8 cellular contexts compared by ENCODE assay signal in genomic region chr17:43212641-43213490, GRCh38. TPM values are rescaled to one million over a fixed set of nuclear protein-coding genes. Genes with fewer than 3 reads are reported as not detected.
DNase-seq lines count a peak whose midpoint lies in the region; ATAC-seq and TF ChIP-seq lines count a peak whose summit lies in the region.

No MANE protein-coding gene starts in this region.

- peaks cover 36% of the 10 kb centered on the region for H3K4me1 Mint-ChIP-seq in activated CD4-positive, alpha-beta T cell treated with anti-CD3 and anti-CD28 coated beads for 36 hours
- H3K4me1 Mint-ChIP-seq in activated CD4-positive, alpha-beta memory T cell treated with anti-CD3 and anti-CD28 coated beads for 36 hours (ENCODE audit: low read depth): peaks cover 35% of the 10 kb centered on the region

- H3K27ac Mint-ChIP-seq in activated CD4-positive, alpha-beta T cell treated with anti-CD3 and anti-CD28 coated beads for 36 hours: peak overlapping the region; percentile 92
- H3K27ac Mint-ChIP-seq in activated CD4-positive, alpha-beta memory T cell treated with anti-CD3 and anti-CD28 coated beads for 36 hours: peak overlapping the region; percentile 82

- no peaks in the 10 kb centered on the region for H3K36me3 ChIP-seq in iPS-15b (ENCODE audit: control insufficient read depth, insufficient read depth, low read length)
- peaks cover 45% of the 10 kb centered on the region for H3K36me3 ChIP-seq in suprapubic skin

- H3K9me3 Mint-ChIP-seq in activated CD4-positive, alpha-beta T cell treated with anti-CD3 and anti-CD28 coated beads for 36 hours (ENCODE audit: low read depth): no peaks in the 10 kb centered on the region
- no peaks in the 10 kb centered on the region for H3K9me3 Mint-ChIP-seq in activated CD4-positive, alpha-beta memory T cell treated with anti-CD3 and anti-CD28 coated beads for 36 hours

- H3K9me3 ChIP-seq in iPS-15b (ENCODE audit: control insufficient read depth, insufficient read depth, low read length) (no peaks in the 10 kb centered on the region), suprapubic skin (no peaks in the 10 kb centered on the region)

- H3K4me3 ChIP-seq in iPS-15b (ENCODE audit: low read depth, low read length) (peak overlapping the region; percentile 81), suprapubic skin (peak overlapping the region; percentile 65)

- H3K9ac ChIP-seq in iPS-15b (ENCODE audit: low read depth, low read length): peak overlapping the region; percentile 83

- no peak for ATAC-seq in activated CD4-positive, alpha-beta T cell treated with anti-CD3 and anti-CD28 coated beads for 36 hours
- no peak for ATAC-seq in GM18517 (IDR thresholded peaks at IDR 0.05; ENCODE audit: unreplicated experiment)
- no peak for ATAC-seq in HG02623 (IDR thresholded peaks at IDR 0.05; ENCODE audit: unreplicated experiment)

- H3K36me3 Mint-ChIP-seq in activated CD4-positive, alpha-beta T cell treated with anti-CD3 and anti-CD28 coated beads for 36 hours (ENCODE audit: low read depth): peaks cover 32% of the 10 kb centered on the region
- peaks cover 27% of the 10 kb centered on the region for H3K36me3 Mint-ChIP-seq in activated CD4-positive, alpha-beta memory T cell treated with anti-CD3 and anti-CD28 coated beads for 36 hours

- H3K27ac ChIP-seq in suprapubic skin: peak overlapping the region; percentile 76

- DNase-seq in activated CD4-positive, alpha-beta T cell treated with anti-CD3 and anti-CD28 coated beads for 36 hours: no peak
- DNase-seq in activated CD4-positive, alpha-beta T cell treated with anti-CD3 and anti-CD28 coated beads for 4 hours: no peak
- peak; percentile 16 for DNase-seq in activated CD4-positive, alpha-beta memory T cell treated with anti-CD3 and anti-CD28 coated beads for 36 hours
- peak in 1 of 2 donors; percentile 65 for DNase-seq in suprapubic skin (ENCODE audit: low spot score in 2 of 2)
- no peak for DNase-seq in GM10248 (ENCODE audit: extremely low spot score)

- H3K27me3 Mint-ChIP-seq in activated CD4-positive, alpha-beta T cell treated with anti-CD3 and anti-CD28 coated beads for 36 hours: no peaks in the 10 kb centered on the region
- no peaks in the 10 kb centered on the region for H3K27me3 Mint-ChIP-seq in activated CD4-positive, alpha-beta memory T cell treated with anti-CD3 and anti-CD28 coated beads for 36 hours

- WGBS in suprapubic skin: 40% methylated on average over 7 of the region's 7 CpGs

- H3K27me3 ChIP-seq in iPS-15b (ENCODE audit: control insufficient read depth, insufficient read depth, low read length) (no peaks in the 10 kb centered on the region), suprapubic skin (no peaks in the 10 kb centered on the region)

- TF ChIP-seq CTCF in suprapubic skin (IDR thresholded peaks at IDR 0.05) (no peak), GM10248 (IDR thresholded peaks at IDR 0.05; ENCODE audit: control extremely low read depth, extremely low read depth, low read depth, missing control alignments) (no peak)

- POLR2A ChIA-PET in activated CD4-positive, alpha-beta T cell treated with anti-CD3 and anti-CD28 coated beads for 36 hours (lab: Charles Lee): interaction anchor here (0.6 to 2.4 kb wide), 6 partner anchors 13 to 903 kb away, joined by 3 to 23 read pairs (median 3); no protein-coding TSS in a partner anchor
- POLR2A ChIA-PET in activated CD4-positive, alpha-beta memory T cell treated with anti-CD3 and anti-CD28 coated beads for 36 hours (lab: Charles Lee): interaction anchor here (0.9 to 4.5 kb wide), 5 partner anchors 13 to 191 kb away, joined by 3 to 64 read pairs (median 7); partner anchors contain the start of gene VAT1
- POLR2A ChIA-PET in GM10248 (lab: Yijun Ruan, JAX): interaction anchor here (0.6 to 3.8 kb wide), 5 partner anchors 8 to 156 kb away, joined by 3 to 54 read pairs (median 6); no protein-coding TSS in a partner anchor

- intact Hi-C loops in activated CD4-positive, alpha-beta T cell treated with anti-CD3 and anti-CD28 coated beads for 36 hours (cut with DNase I, micrococcal nuclease): loop anchor here in 1 of 2 experiments (5.0 kb wide), 2 partner anchors 174 to 391 kb away; partner anchors contain the start of gene BECN1
- intact Hi-C loops in activated CD4-positive, alpha-beta memory T cell treated with anti-CD3 and anti-CD28 coated beads for 36 hours (cut with micrococcal nuclease): loop anchor here (1.0 to 10.0 kb wide), 3 partner anchors 103 to 272 kb away; partner anchors contain the start of genes DHX8 and VAT1

- H3K4me1 ChIP-seq in iPS-15b (ENCODE audit: control insufficient read depth, insufficient read depth, low read length) (peaks cover 5% of the 10 kb centered on the region), suprapubic skin (peaks cover 28% of the 10 kb centered on the region)

- TF ChIP-seq EP300 in suprapubic skin (IDR thresholded peaks at IDR 0.05): no peak

- peak overlapping the region; percentile 83 for H3K4me3 Mint-ChIP-seq in activated CD4-positive, alpha-beta T cell treated with anti-CD3 and anti-CD28 coated beads for 36 hours
- peak overlapping the region; percentile 88 for H3K4me3 Mint-ChIP-seq in activated CD4-positive, alpha-beta memory T cell treated with anti-CD3 and anti-CD28 coated beads for 36 hours

- CTCF ChIA-PET in activated CD4-positive, alpha-beta T cell treated with anti-CD3 and anti-CD28 coated beads for 36 hours (lab: Charles Lee): interaction anchor here (0.6 to 1.5 kb wide), 6 partner anchors 36 to 149 kb away, joined by 3 to 5 read pairs (median 4); no protein-coding TSS in a partner anchor
- CTCF ChIA-PET in activated CD4-positive, alpha-beta memory T cell treated with anti-CD3 and anti-CD28 coated beads for 36 hours (lab: Charles Lee): interaction anchor here (1.1 to 2.3 kb wide), 4 partner anchors 10 to 191 kb away, joined by 3 to 9 read pairs (median 4); partner anchors contain the start of gene VAT1
- CTCF ChIA-PET in GM10248 (lab: Yijun Ruan, JAX): interaction anchor here (0.6 to 1.9 kb wide), 8 partner anchors 10 to 271 kb away, joined by 3 to 13 read pairs (median 3); partner anchors contain the start of gene DHX8

- TF ChIP-seq POLR2A in suprapubic skin (IDR thresholded peaks at IDR 0.05): no peak

RNA-seq across cellular contexts. Expression of gene TMEM106A, which starts 1.2 kb away (rescaled TPM):
- 10 to 100 TPM; 10.7 to 10.8 TPM for total RNA-seq in activated CD4-positive, alpha-beta T cell treated with anti-CD3 and anti-CD28 coated beads for 36 hours
- 10 to 100 TPM; 10.1 to 10.4 TPM for total RNA-seq in activated CD4-positive, alpha-beta memory T cell treated with anti-CD3 and anti-CD28 coated beads for 36 hours
- 1 to 10 TPM; 1.2 to 3.5 (median 1.9) TPM for total RNA-seq in suprapubic skin

RNA-seq across cellular contexts. Expression of gene CCDC200, which starts 15.6 kb away (rescaled TPM):
- total RNA-seq in activated CD4-positive, alpha-beta T cell treated with anti-CD3 and anti-CD28 coated beads for 36 hours: under 1 TPM in 1 of 2 experiments, not detected in 1; 0.27 TPM
- not detected for total RNA-seq in activated CD4-positive, alpha-beta memory T cell treated with anti-CD3 and anti-CD28 coated beads for 36 hours
- not detected for total RNA-seq in suprapubic skin

RNA-seq across cellular contexts. Expression of gene RNU2-1, which starts 20.9 kb away (rescaled TPM):
- 1,000 to 10,000 TPM; 2,288 to 7,298 TPM for total RNA-seq in activated CD4-positive, alpha-beta T cell treated with anti-CD3 and anti-CD28 coated beads for 36 hours
- total RNA-seq in activated CD4-positive, alpha-beta memory T cell treated with anti-CD3 and anti-CD28 coated beads for 36 hours: 1,000 to 10,000 TPM; 5,509 to 5,687 TPM
- not detected for total RNA-seq in suprapubic skin

RNA-seq across cellular contexts. Expression of gene NBR1, which starts 41.9 kb away (rescaled TPM):
- 10 to 100 TPM; 52.8 to 55.6 TPM for total RNA-seq in activated CD4-positive, alpha-beta T cell treated with anti-CD3 and anti-CD28 coated beads for 36 hours
- total RNA-seq in activated CD4-positive, alpha-beta memory T cell treated with anti-CD3 and anti-CD28 coated beads for 36 hours: 10 to 100 TPM; 62.0 to 65.9 TPM
- 100 to 1,000 TPM in 1 of 4 donors, 10 to 100 TPM in 3; 75.4 to 102 (median 89.6) TPM for total RNA-seq in suprapubic skin

Comparison
In these comparisons a context has a peak if more than half of its experiments do, and no peak if none do; other contexts are left out.
1. RNA of gene RNU2-1, which starts 20.9 kb away (total RNA-seq): 2,288 to 7,298 TPM in activated CD4-positive, alpha-beta T cell treated with anti-CD3 and anti-CD28 coated beads for 36 hours and 5,509 to 5,687 TPM in activated CD4-positive, alpha-beta memory T cell treated with anti-CD3 and anti-CD28 coated beads for 36 hours; not detected in suprapubic skin; every median in the first group is over 1,000 times any median in the second.